In genomic region chr19:40603719-40604646, GRCh38 we compare ENCODE assay signal across 8 cellular contexts. TPM values are rescaled to one million over a fixed set of nuclear protein-coding genes. Genes with fewer than 3 reads are reported as not detected.
DNase-seq lines count a peak whose midpoint lies in the region; ATAC-seq and TF ChIP-seq lines count a peak whose summit lies in the region.

No MANE protein-coding gene starts in this region.

- TF ChIP-seq CTCF in GM13977 (IDR thresholded peaks at IDR 0.05; ENCODE audit: extremely low read depth, insufficient read depth, missing control alignments): no peak
- no peak for TF ChIP-seq CTCF in hepatocyte (IDR thresholded peaks at IDR 0.05; ENCODE audit: poor library complexity)

- in situ Hi-C loops in GM13977 (cut with MboI; ENCODE audit: low pct_unique_long_range_greater_than_20kb, low sequenced_read_pairs, unreplicated experiment): loop anchor here (25.0 kb wide), 1 partner anchor 292 kb away; no protein-coding TSS in a partner anchor

- no peak overlapping the region for H2AFZ ChIP-seq in hepatocyte

- 4% methylated on average over 44 of the region's 51 CpGs for WGBS in hepatocyte (ENCODE audit: low lambda C conversion rate, missing lambda C conversion rate)
- 8% methylated on average over 46 to 51 of the region's 51 CpGs for WGBS in aorta, 2 donors

- peak overlapping the region; percentile 86 for H3K27ac ChIP-seq in hepatocyte
- peak overlapping the region; percentile 5 to 69 for H3K27ac ChIP-seq in aorta (ENCODE audit: low read depth in 1 of 2, low read length in 2 of 2)

- peak; percentile 61 for ATAC-seq in HG02884 (IDR thresholded peaks at IDR 0.05; ENCODE audit: unreplicated experiment)
- peak; percentile 87 for ATAC-seq in aorta (ENCODE audit: low FRiP score)

- H3K4me3 ChIP-seq in hepatocyte (no peak overlapping the region), aorta (ENCODE audit: low read length in 2 of 2) (peak overlapping the region in 1 of 2 donors; percentile 11)

- no peaks in the 10 kb centered on the region for H4K20me1 ChIP-seq in hepatocyte (ENCODE audit: insufficient read depth, poor library complexity, severe bottlenecking)

- peaks cover 20% of the 10 kb centered on the region for H3K27me3 ChIP-seq in hepatocyte
- H3K27me3 ChIP-seq in aorta (ENCODE audit: control insufficient read depth in 1 of 2, insufficient read depth in 2 of 2, low read length in 1 of 2): no peaks in the 10 kb centered on the region

- DNase-seq in GM13977 (ENCODE audit: low spot score) (peak; percentile 97), NCI-H187 treated with DMSO at 0.1 percent for 48 hours (lab: John Stamatoyannopoulos, UW) (peak; percentile 96), T-helper 9 cell (peak; percentile 96), astrocyte of the hippocampus (ENCODE audit: low read depth, low spot score) (peak; percentile 95), hepatocyte (ENCODE audit: low spot score) (peak; percentile 99), retina (peak; percentile 89), aorta (peak; percentile 98 to 99)

- H3K36me3 ChIP-seq in hepatocyte (replicated peaks; ENCODE audit: insufficient read depth, low read depth) (no peaks in the 10 kb centered on the region), aorta (ENCODE audit: control insufficient read depth in 1 of 2, insufficient read depth in 2 of 2, low read length in 1 of 2) (no peaks in the 10 kb centered on the region)

- H3K9me3 ChIP-seq in hepatocyte (ENCODE audit: low read depth) (no peaks in the 10 kb centered on the region), aorta (ENCODE audit: control insufficient read depth, low read length) (no peaks in the 10 kb centered on the region)

- H3K4me2 ChIP-seq in hepatocyte: peak overlapping the region; percentile 94

- H3K9me2 ChIP-seq in hepatocyte (replicated peaks; ENCODE audit: insufficient read depth): no peaks in the 10 kb centered on the region

- H3K4me1 ChIP-seq in hepatocyte (ENCODE audit: insufficient read depth) (peaks cover 47% of the 10 kb centered on the region), aorta (ENCODE audit: control insufficient read depth in 1 of 2, insufficient read depth in 2 of 2, low read length in 2 of 2) (no peaks in the 10 kb centered on the region)

- H3K79me2 ChIP-seq in hepatocyte: no peaks in the 10 kb centered on the region

- intact Hi-C loops in aorta (cut with DNase I): loop anchor here (5.0 to 10.0 kb wide), 4 partner anchors 33 to 257 kb away; partner anchors contain the start of genes BLVRB (in 1 of the 2), C19orf47 (in 1 of the 2), PLD3 (in 1 of the 2) and SPTBN4 (in 1 of the 2)

RNA-seq across cellular contexts. Expression of gene LTBP4, which starts 2.8 kb away (rescaled TPM):
- total RNA-seq in hepatocyte: 45.6 and 50.2 TPM in 2 replicates
- polyA plus RNA-seq in hepatocyte: 163 and 185 TPM in 2 replicates
- 100 to 1,000 TPM; 286 to 725 TPM for total RNA-seq in aorta
- 100 to 1,000 TPM; 140 to 768 TPM for polyA plus RNA-seq in aorta

RNA-seq across cellular contexts. Expression of gene SHKBP1, which starts 27.3 kb away (rescaled TPM):
- 22.6 and 44.6 TPM in 2 replicates for total RNA-seq in hepatocyte
- 81.3 and 83.6 TPM in 2 replicates for polyA plus RNA-seq in hepatocyte
- 10 to 100 TPM; 54.0 to 75.3 TPM for total RNA-seq in aorta
- polyA plus RNA-seq in aorta: 100 to 1,000 TPM in 1 of 2 donors, 10 to 100 TPM in 1; 29.4 to 150 TPM
